In genomic region chr7:55557666-55558188, GRCh38 we compare ENCODE assay signal across 8 cellular contexts. TPM values are rescaled to one million over a fixed set of nuclear protein-coding genes. Genes with fewer than 3 reads are reported as not detected.
DNase-seq lines count a peak whose midpoint lies in the region; ATAC-seq, FAIRE-seq and TF ChIP-seq lines count a peak whose summit lies in the region.

No MANE protein-coding gene starts in this region.

- no peaks in the 10 kb centered on the region for H3K36me3 ChIP-seq in MG63

- peak overlapping the region in 1 of 5 experiments; percentile 40 for H3K4me3 Mint-ChIP-seq in brain

- no peaks in the 10 kb centered on the region for H3K9me3 ChIP-seq in MG63

- ATAC-seq in GM19468 (IDR thresholded peaks at IDR 0.05; ENCODE audit: extremely low read depth, unreplicated experiment) (peak; percentile 65), HG03378 (IDR thresholded peaks at IDR 0.05; ENCODE audit: unreplicated experiment) (peak; percentile 79)

- FAIRE-seq in GM12892 (lab: Jason Lieb, UNC), result peak; percentile 96

- no peaks in the 10 kb centered on the region for H3K27me3 ChIP-seq in MG63

- peak overlapping the region in 4 of 5 experiments; percentile 7 to 67 (median 50) for H3K27ac Mint-ChIP-seq in brain

- no peaks in the 10 kb centered on the region for H3K27me3 Mint-ChIP-seq in brain

- no peak for TF ChIP-seq CTCF in brain (conservative IDR thresholded peaks at IDR 0.05)

- DNase-seq in GM12892 (ENCODE audit: insufficient read length) (peak; percentile 63), dedifferentiated amniotic fluid mesenchymal stem cell (ENCODE audit: extremely low spot score) (no peak), midbrain (lab: John Stamatoyannopoulos, UW) (no peak), NCI-H187 (lab: John Stamatoyannopoulos, UW) (no peak), MG63 (no peak)

- TF ChIP-seq POLR2A in GM12892 (IDR thresholded peaks at IDR 0.05; ENCODE audit: low read depth, low read length), result peak; percentile 61; the same call in 1 of the 2 replicates

- peaks cover 12% of the 10 kb centered on the region for H3K36me3 Mint-ChIP-seq in brain

- peaks cover 70% of the 10 kb centered on the region for H3K4me1 Mint-ChIP-seq in brain

- H3K9me3 Mint-ChIP-seq in brain, result no peaks in the 10 kb centered on the region

- no peak overlapping the region for H3K4me3 ChIP-seq in MG63

RNA-seq across cellular contexts. Expression of gene VOPP1, which starts 14.6 kb away (rescaled TPM):
- 210 TPM for polyA plus RNA-seq in GM12892 (2012; ENCODE audit: missing spikeins)
- polyA plus RNA-seq in brain (ENCODE audit: insufficient read depth, low read depth, low replicate concordance), result 101 TPM
- 45.4 and 56.4 TPM in 2 replicates for total RNA-seq in MG63 (2014; rRNA removed; shearing (Covaris generic); ENCODE audit: low replicate concordance)
